11 cellular contexts compared by ENCODE assay signal in genomic region chr1:244158039-244158438, GRCh38.
"Had no signal": no experiment of that assay in that cellular context is flagged by ENCODE, and none has a peak within 500 bp of the region (broad histone marks: within the 10 kb centered on the region; RNA-seq: fewer than 3 reads in every experiment).

No MANE protein-coding gene starts in this region.

- DNase-seq: GM23248, GOT3, H7, H9, HCEC 1CT, HFFc6 had no signal

- H3K4me3 Mint-ChIP-seq: GM23338, H9, HFFc6 had no signal

- H3K9me3 Mint-ChIP-seq: GM23338, H9, HFFc6 had no signal

- H3K27ac ChIP-seq: GM23248 had no signal

- H3K27ac Mint-ChIP-seq: GM23338, H9, HFFc6 had no signal

- H3K9me3 ChIP-seq: HAP-1 had no signal

- H3K4me2 ChIP-seq: GM23338 had no signal

- H3K36me3 ChIP-seq: HAP-1 had no signal

- H2AFZ ChIP-seq: GM23248, GM23338 had no signal

- ATAC-seq: GM23338, HCT116 had no signal

- FAIRE-seq: H1, H54 had no signal

- H3K4me3 ChIP-seq: GM23248, GM23338, HAP-1 had no signal

- H3K9ac ChIP-seq: GM23248 had no signal
